ENCODE assay signal across 10 cellular contexts in the genomic region with DNA sequence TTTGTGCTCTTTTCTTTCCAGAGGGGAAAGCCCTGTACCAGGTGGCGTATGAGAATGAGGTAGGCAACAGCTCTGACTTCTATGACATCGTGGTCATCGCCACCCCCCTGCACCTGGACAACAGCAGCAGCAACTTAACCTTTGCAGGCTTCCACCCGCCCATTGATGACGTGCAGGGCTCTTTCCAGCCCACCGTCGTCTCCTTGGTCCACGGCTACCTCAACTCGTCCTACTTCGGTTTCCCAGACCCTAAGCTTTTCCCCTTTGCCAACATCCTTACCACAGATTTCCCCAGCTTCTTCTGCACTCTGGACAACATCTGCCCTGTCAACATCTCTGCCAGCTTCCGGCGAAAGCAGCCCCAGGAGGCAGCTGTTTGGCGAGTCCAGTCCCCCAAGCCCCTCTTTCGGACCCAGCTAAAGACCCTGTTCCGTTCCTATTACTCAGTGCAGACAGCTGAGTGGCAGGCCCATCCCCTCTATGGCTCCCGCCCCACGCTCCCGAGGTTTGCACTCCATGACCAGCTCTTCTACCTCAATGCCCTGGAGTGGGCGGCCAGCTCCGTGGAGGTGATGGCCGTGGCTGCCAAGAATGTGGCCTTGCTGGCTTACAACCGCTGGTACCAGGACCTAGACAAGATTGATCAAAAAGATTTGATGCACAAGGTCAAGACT. TPM values are rescaled to one million over a fixed set of nuclear protein-coding genes. Genes with fewer than 3 reads are reported as not detected.
"Had no signal": no experiment of that assay in that cellular context is flagged by ENCODE, and none has a peak within 500 bp of the region (broad histone marks: within the 10 kb centered on the region; RNA-seq: fewer than 3 reads in every experiment).

No MANE protein-coding gene starts in this region.

- H3K9ac ChIP-seq: parathyroid adenoma had no signal

- H2AFZ ChIP-seq: parathyroid adenoma had no signal

- H3K27ac ChIP-seq: gastrocnemius medialis, left ventricle myocardium inferior, parathyroid adenoma, upper lobe of left lung, VCaP had no signal

- H3K79me2 ChIP-seq: parathyroid adenoma had no signal

- DNase-seq: gastrocnemius medialis, kidney, left ventricle myocardium inferior had no signal

- H3K9me3 ChIP-seq: gastrocnemius medialis, left ventricle myocardium inferior, upper lobe of left lung had no signal

- H3K36me3 ChIP-seq: gastrocnemius medialis, left ventricle myocardium inferior, upper lobe of left lung had no signal

- H3K27me3 ChIP-seq: gastrocnemius medialis, upper lobe of left lung had no signal

- H3K4me3 ChIP-seq: gastrocnemius medialis, left ventricle myocardium inferior, upper lobe of left lung had no signal

RNA-seq across cellular contexts. Expression of gene IL17B, which starts 11.0 kb away (rescaled TPM):
- total RNA-seq: activated CD4-positive, alpha-beta memory T cell treated with anti-CD3 and anti-CD28 coated beads for 36 hours; activated T-cell treated with anti-CD3 and anti-CD28 coated beads, Interleukin-2, amount 50 U/mL, for 72 hours; cardiac septum; fibroblast of lung; left ventricle myocardium inferior had no signal
